ENCODE assay signal across 8 cellular contexts in the genomic region with DNA sequence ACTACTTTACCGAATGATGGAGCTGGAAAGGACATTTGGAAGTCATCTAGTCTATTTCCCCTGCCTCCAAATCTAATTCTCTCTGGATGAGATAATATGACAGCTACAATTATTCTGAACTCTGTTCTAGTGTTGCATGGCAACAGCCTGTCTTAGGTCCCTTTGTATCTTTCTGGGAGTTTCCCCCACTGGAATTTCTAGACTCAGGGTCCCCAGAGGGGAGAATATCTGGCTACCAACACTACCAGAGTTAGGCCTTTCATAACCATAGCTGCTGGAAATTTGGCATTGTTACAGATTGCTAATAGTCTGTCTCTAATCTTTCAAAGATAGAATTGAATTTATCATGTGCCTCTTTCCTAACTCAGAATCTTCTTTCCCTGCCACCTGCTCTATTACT. TPM values are rescaled to one million over a fixed set of nuclear protein-coding genes. Genes with fewer than 3 reads are reported as not detected.
DNase-seq lines count a peak whose midpoint lies in the region; ATAC-seq and TF ChIP-seq lines count a peak whose summit lies in the region.
"Had no signal": no experiment of that assay in that cellular context is flagged by ENCODE, and none has a peak within 500 bp of the region (broad histone marks: within the 10 kb centered on the region; RNA-seq: fewer than 3 reads in every experiment).

No MANE protein-coding gene starts in this region.

- H2AFZ ChIP-seq in PC-3 (ENCODE audit: low read length), result no peak overlapping the region

- POLR2A ChIA-PET in PC-3 (lab: Charles Lee; ENCODE audit: unreplicated experiment), result interaction anchor here (0.5 to 0.7 kb wide), 2 partner anchors 71 to 76 kb away, joined by 7 to 27 read pairs; no protein-coding TSS in a partner anchor

- no peak overlapping the region for H3K27ac ChIP-seq in PC-3 (ENCODE audit: low read length)
- H3K27ac ChIP-seq in esophagus muscularis mucosa (replicated peaks in 1 of 4), result peak overlapping the region; percentile 83 to 96 (median 90)
- H3K27ac ChIP-seq in skin epidermis, result peak overlapping the region in 11 of 21 experiments; percentile 30 to 89 (median 59)

- H3K9me3 ChIP-seq in PC-3 (ENCODE audit: low read length) (no peaks in the 10 kb centered on the region), esophagus muscularis mucosa (no peaks in the 10 kb centered on the region)

- H3K9ac ChIP-seq in PC-3 (ENCODE audit: low read length), result no peak overlapping the region

- CTCF ChIA-PET in PC-3 (lab: Charles Lee), result no interaction called here

- no peak for TF ChIP-seq POLR2A in esophagus muscularis mucosa (IDR thresholded peaks at IDR 0.05; ENCODE audit: low read depth)

- intact Hi-C loops in PC-3 (cut with micrococcal nuclease), result no loop called here
- intact Hi-C loops in esophagus muscularis mucosa (cut with DNase I), result no loop called here

- no peaks in the 10 kb centered on the region for H3K9me2 ChIP-seq in PC-3 (replicated peaks; ENCODE audit: low read length)

- H3F3A ChIP-seq in PC-3 (ENCODE audit: low read length, unreplicated experiment), result peaks cover 1% of the 10 kb centered on the region

- H3K27me3 ChIP-seq in PC-3 (ENCODE audit: low read length) (no peaks in the 10 kb centered on the region), esophagus muscularis mucosa (no peaks in the 10 kb centered on the region)

- TF ChIP-seq EP300 in esophagus muscularis mucosa (IDR thresholded peaks at IDR 0.05), result no peak

- BruUV-seq in PC-3 (replicated peaks; lab: Mats Ljungman, UMichigan), result no TSS peak

- H3K36me3 ChIP-seq in PC-3 (ENCODE audit: low read depth, low read length) (peaks cover 32% of the 10 kb centered on the region; the same call in 1 of the 2 replicates), esophagus muscularis mucosa (no peaks in the 10 kb centered on the region)

- H3K4me3 ChIP-seq in GM08714 (ENCODE audit: low read length), result peak overlapping the region; percentile 48; the same call in 1 of the 2 replicates
- peak overlapping the region; percentile 28; the same call in 1 of the 2 replicates for H3K4me3 ChIP-seq in PC-3 (ENCODE audit: low read length)
- H3K4me3 ChIP-seq in esophagus muscularis mucosa, result peak overlapping the region in 3 of 4 donors; percentile 22 to 30 (median 28)
- no peak overlapping the region for H3K4me3 ChIP-seq in skin epidermis

- peaks cover 95% of the 10 kb centered on the region for H3K79me2 ChIP-seq in PC-3 (ENCODE audit: low read length)

- peak overlapping the region; percentile 68 for H3K4me2 ChIP-seq in PC-3 (ENCODE audit: low read length)

- TF ChIP-seq CTCF in PC-3 (conservative IDR thresholded peaks at IDR 0.05; ENCODE audit: low read depth, low read length) (no peak), esophagus muscularis mucosa (IDR thresholded peaks at IDR 0.05) (no peak)

- DNase-seq in PC-3 (no peak), esophagus muscularis mucosa (ENCODE audit: extremely low spot score) (no peak), cerebellum (ENCODE audit: low spot score) (no peak), cortex of kidney (lab: John Stamatoyannopoulos, UW) (no peak), NCI-H1105 treated with DMSO at 0.1 percent for 48 hours (lab: John Stamatoyannopoulos, UW) (no peak)
- DNase-seq: SIG-M5 had no signal

- ATAC-seq in PC-3, result no peak

- H3K4me1 ChIP-seq in PC-3 (ENCODE audit: insufficient read depth, low read length) (peaks cover 59% of the 10 kb centered on the region), esophagus muscularis mucosa (peaks cover 60 to 81% (median 71%) of the 10 kb centered on the region in 4 donors)

- 31% methylated on average over 1 of the region's 1 CpG for WGBS in esophagus muscularis mucosa

- peaks cover 26% of the 10 kb centered on the region for H4K20me1 ChIP-seq in PC-3 (ENCODE audit: low read length)

RNA-seq across cellular contexts. Expression of a gene that starts 4.5 kb away (rescaled TPM):
- 308 and 350 TPM in 2 replicates for total RNA-seq in PC-3 (2014; rRNA removed)
- total RNA-seq in esophagus muscularis mucosa, result 100 to 1,000 TPM; 206 to 311 (median 290) TPM
- total RNA-seq in cerebellum, result 33.2 TPM

Comparison
In these comparisons a context has a peak if more than half of its experiments do, and no peak if none do; other contexts are left out.
1. H3K4me3 ChIP-seq: peak in GM08714 (single experiment), PC-3 (single experiment) and esophagus muscularis mucosa (3 of 4); none in skin epidermis (0 of 7).